Comparison of ENCODE assay signal across 9 cellular contexts in the genomic region with DNA sequence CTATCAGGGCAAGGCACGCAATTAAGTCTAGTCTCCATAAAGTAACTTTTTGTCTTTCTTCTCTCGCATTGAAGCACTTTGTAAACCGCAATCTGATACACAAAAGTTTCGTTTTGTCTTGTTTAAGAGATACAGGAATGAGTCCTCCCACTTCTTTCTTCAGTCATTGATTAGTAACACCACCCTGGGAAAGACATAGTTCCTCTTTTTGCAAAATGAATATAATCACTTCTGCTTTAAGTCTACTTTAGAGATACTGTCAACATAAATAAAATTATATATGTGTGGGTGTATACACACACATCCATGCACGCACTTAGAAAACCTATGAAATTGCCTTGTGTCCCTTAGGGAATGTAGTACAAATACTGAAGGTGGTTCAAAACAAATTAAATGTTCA. TPM values are rescaled to one million over a fixed set of nuclear protein-coding genes. Genes with fewer than 3 reads are reported as not detected.
DNase-seq lines count a peak whose midpoint lies in the region; ATAC-seq and TF ChIP-seq lines count a peak whose summit lies in the region.
"Had no signal": no experiment of that assay in that cellular context is flagged by ENCODE, and none has a peak within 500 bp of the region (broad histone marks: within the 10 kb centered on the region; RNA-seq: fewer than 3 reads in every experiment).

No MANE protein-coding gene starts in this region.

- intact Hi-C loops in right cardiac atrium (cut with DNase I), result no loop called here
- intact Hi-C loops in lower leg skin (cut with DNase I; ENCODE audit: low total_unique reads), result loop anchor here (5.0 kb wide), 1 partner anchor 211 kb away; no protein-coding TSS in a partner anchor

- no peaks in the 10 kb centered on the region for H3K4me1 ChIP-seq in right cardiac atrium (ENCODE audit: control insufficient read depth, insufficient read depth, low read length)
- H3K4me1 ChIP-seq: ascending aorta, lower lobe of right lung had no signal

- H3K27me3 Mint-ChIP-seq in memory B cell, result no peaks in the 10 kb centered on the region

- peaks cover 32% of the 10 kb centered on the region for H3K4me1 Mint-ChIP-seq in memory B cell

- no peaks in the 10 kb centered on the region for H3K9me3 ChIP-seq in right cardiac atrium (ENCODE audit: control insufficient read depth, low read length)
- H3K9me3 ChIP-seq: ascending aorta, lower lobe of right lung had no signal

- no peak overlapping the region for H3K4me3 ChIP-seq in right cardiac atrium (ENCODE audit: low read length)
- no peak overlapping the region for H3K4me3 ChIP-seq in lower leg skin (ENCODE audit: low read depth, poor library complexity, severe bottlenecking)
- H3K4me3 ChIP-seq: ascending aorta, lower lobe of right lung had no signal

- peak in 1 of 2 donors; percentile 23 for DNase-seq in memory B cell (ENCODE audit: low spot score in 2 of 2)
- no peak for DNase-seq in right cardiac atrium
- DNase-seq in lower leg skin (ENCODE audit: low spot score in 2 of 2), result no peak
- no peak for DNase-seq in iPS-NIHi7 (ENCODE audit: extremely low spot score)
- DNase-seq: lower lobe of right lung had no signal

- H3K27ac ChIP-seq in right cardiac atrium (ENCODE audit: low read length), result no peak overlapping the region
- H3K27ac ChIP-seq: ascending aorta, lower lobe of right lung had no signal

- H3K27ac Mint-ChIP-seq in memory B cell, result peak overlapping the region; percentile 49

- no peaks in the 10 kb centered on the region for H3K27me3 ChIP-seq in right cardiac atrium (ENCODE audit: control insufficient read depth, insufficient read depth)
- H3K27me3 ChIP-seq: ascending aorta had no signal

- no peaks in the 10 kb centered on the region for H3K9me3 Mint-ChIP-seq in memory B cell

- peaks cover 6% of the 10 kb centered on the region for H3K36me3 Mint-ChIP-seq in memory B cell

- ATAC-seq in GM18909 (IDR thresholded peaks at IDR 0.05; ENCODE audit: poor library complexity, unreplicated experiment) (peak; percentile 88), GM21825 (IDR thresholded peaks at IDR 0.05; ENCODE audit: unreplicated experiment) (peak; percentile 82), HG03457 (IDR thresholded peaks at IDR 0.05; ENCODE audit: unreplicated experiment) (peak; percentile 70), memory B cell (ENCODE audit: low read depth) (peak; percentile 87), right cardiac atrium (no peak)
- ATAC-seq: lower lobe of right lung had no signal

- TF ChIP-seq POLR2A in lower leg skin (IDR thresholded peaks at IDR 0.05), result no peak

- peak overlapping the region; percentile 73 for H3K4me3 Mint-ChIP-seq in memory B cell

- no peak for TF ChIP-seq CTCF in lower leg skin (IDR thresholded peaks at IDR 0.05)

- 94% methylated on average over 5 of the region's 5 CpGs for WGBS in right cardiac atrium
- WGBS in lower leg skin, 2 donors, result 87 to 91% methylated on average over 5 of the region's 5 CpGs

RNA-seq across cellular contexts. Expression of gene COQ2, which starts 11.7 kb away (rescaled TPM):
- 10 to 100 TPM; 12.1 to 15.9 (median 14.4) TPM for total RNA-seq in right cardiac atrium
- 17.5 TPM for polyA plus RNA-seq in right cardiac atrium
- total RNA-seq in lower leg skin, result 10 to 100 TPM in 3 of 4 donors, 1 to 10 TPM in 1; 9.7 to 20.1 (median 12.6) TPM

Comparison
In these comparisons a context has a peak if more than half of its experiments do, and no peak if none do; other contexts are left out.
1. ATAC-seq: peak in GM18909 (single experiment), GM21825 (single experiment), HG03457 (single experiment) and memory B cell (single experiment); none in right cardiac atrium (0 of 2).